ENCODE assay signal across 22 cellular contexts in genomic region chr10:113348694-113349093, GRCh38.
A peak's percentile ranks its signal among the peaks of the same experiment; 100 is the strongest.
DNase-seq lines count a peak whose midpoint lies in the region; ATAC-seq, FAIRE-seq and TF ChIP-seq lines count a peak whose summit lies in the region.
"Had no signal": no experiment of that assay in that cellular context is flagged by ENCODE, and none has a peak within 500 bp of the region (broad histone marks: within the 10 kb centered on the region; RNA-seq: fewer than 3 reads in every experiment).

No MANE protein-coding gene starts in this region.

- FAIRE-seq in bronchial epithelial cell (lab: Jason Lieb, UNC): peak; percentile 52
- FAIRE-seq: A549, GM12891, GM18507, H54 had no signal

- no peaks in the 10 kb centered on the region for H3K4me1 ChIP-seq in HEK293 (ENCODE audit: control insufficient read depth, insufficient read depth, low read length)
- no peaks in the 10 kb centered on the region for H3K4me1 ChIP-seq in mesenchymal stem cell (ENCODE audit: control insufficient read depth, insufficient read depth, low read depth, low read length)
- no peaks in the 10 kb centered on the region for H3K4me1 ChIP-seq in tibial nerve
- H3K4me1 ChIP-seq: A549 had no signal

- no peak overlapping the region for H3K4ac ChIP-seq in mesenchymal stem cell (ENCODE audit: low read depth in 1 of 2, low read length in 2 of 2)

- no peak overlapping the region for H3K27ac ChIP-seq in HEK293 (ENCODE audit: extremely low read depth, low read depth, low read length)
- H3K27ac ChIP-seq in mesenchymal stem cell (ENCODE audit: low read length, poor library complexity, severe bottlenecking): no peak overlapping the region
- H3K27ac ChIP-seq in tibial nerve: no peak overlapping the region
- H3K27ac ChIP-seq: A549 had no signal

- TF ChIP-seq CTCF in HEK293 (tag by site-specific recombination; IDR thresholded peaks at IDR 0.05): no peak
- TF ChIP-seq CTCF in bronchial epithelial cell (IDR thresholded peaks at IDR 0.05; ENCODE audit: insufficient read depth, low read length, severe bottlenecking): no peak
- no peak for TF ChIP-seq CTCF in type B pancreatic cell (conservative IDR thresholded peaks at IDR 0.05)
- no peak for TF ChIP-seq CTCF in tibial nerve (IDR thresholded peaks at IDR 0.05)

- no peak overlapping the region for H3K9ac ChIP-seq in mesenchymal stem cell (ENCODE audit: low read length)

- H3K36me3 Mint-ChIP-seq in type B pancreatic cell: peaks cover 3% of the 10 kb centered on the region
- no peaks in the 10 kb centered on the region for H3K36me3 Mint-ChIP-seq in naive thymus-derived CD8-positive, alpha-beta T cell
- H3K36me3 Mint-ChIP-seq: CD4-positive, alpha-beta memory T cell had no signal

- no peak overlapping the region for H3K23ac ChIP-seq in mesenchymal stem cell (ENCODE audit: low read length in 2 of 2)

- TF ChIP-seq EP300 in tibial nerve (IDR thresholded peaks at IDR 0.05): no peak

- H3K9me3 ChIP-seq in HEK293 (ENCODE audit: control insufficient read depth, insufficient read depth, low read depth, low read length) (no peaks in the 10 kb centered on the region; the same call in 1 of the 2 replicates), mesenchymal stem cell (ENCODE audit: control insufficient read depth, low read length) (peaks cover 6% of the 10 kb centered on the region), tibial nerve (peaks cover 0 to 7% (median 0%) of the 10 kb centered on the region in 4 donors)
- H3K9me3 ChIP-seq: A549, HAP-1 had no signal

- H4K91ac ChIP-seq in mesenchymal stem cell (ENCODE audit: low read length): no peak overlapping the region

- DNase-seq in bronchial epithelial cell (ENCODE audit: low read depth) (no peak), mesenchymal stem cell (no peak), type B pancreatic cell (ENCODE audit: extremely low spot score, unreplicated experiment) (no peak), AG20443 (ENCODE audit: low spot score) (no peak), tibial nerve (ENCODE audit: low spot score in 2 of 2) (no peak)
- DNase-seq in naive thymus-derived CD8-positive, alpha-beta T cell: no peak
- DNase-seq: 8988T; ACHN; C1 segment of cervical spinal cord; Calu3; CD4-positive, alpha-beta memory T cell; COR-L47; DMS53; DMS79 treated with DMSO at 0.1 percent for 48 hours; GF-D8 had no signal

- H2BK15ac ChIP-seq in mesenchymal stem cell (ENCODE audit: low read depth, poor library complexity, severe bottlenecking): no peak overlapping the region

- no peak overlapping the region for H3K4me3 Mint-ChIP-seq in type B pancreatic cell
- H3K4me3 Mint-ChIP-seq in naive thymus-derived CD8-positive, alpha-beta T cell: no peak overlapping the region
- H3K4me3 Mint-ChIP-seq: CD4-positive, alpha-beta memory T cell; GM23338 had no signal

- H3K27me3 ChIP-seq in bronchial epithelial cell (ENCODE audit: control insufficient read depth, insufficient read depth, low read length): no peaks in the 10 kb centered on the region
- peaks cover 0 to 30% of the 10 kb centered on the region in 2 experiments for H3K27me3 ChIP-seq in mesenchymal stem cell (ENCODE audit: control insufficient read depth in 1 of 2, insufficient read depth in 1 of 2, low read length in 2 of 2)
- H3K27me3 ChIP-seq in tibial nerve: no peaks in the 10 kb centered on the region

- TF ChIP-seq POLR2A in tibial nerve (IDR thresholded peaks at IDR 0.05): no peak

- H3K14ac ChIP-seq in mesenchymal stem cell (ENCODE audit: low read length in 2 of 2): no peak overlapping the region

- no peak overlapping the region for H2BK12ac ChIP-seq in mesenchymal stem cell (ENCODE audit: low read length in 2 of 2)

- POLR2A ChIA-PET in HEK293 (lab: Yijun Ruan, JAX): no interaction called here
- POLR2A ChIA-PET in naive thymus-derived CD8-positive, alpha-beta T cell (lab: Charles Lee): no interaction called here

- no peak overlapping the region for H3K18ac ChIP-seq in mesenchymal stem cell (ENCODE audit: low read depth in 1 of 2, low read length in 2 of 2)

- no peak overlapping the region for H3K4me2 ChIP-seq in mesenchymal stem cell (ENCODE audit: low read length, poor library complexity, severe bottlenecking)
- H3K4me2 ChIP-seq: A549, GM23338 had no signal

- no peak overlapping the region for H2AFZ ChIP-seq in mesenchymal stem cell (ENCODE audit: low read depth, low read length)
- H2AFZ ChIP-seq: GM23338 had no signal

- H3K27me3 Mint-ChIP-seq in type B pancreatic cell: peaks cover 17% of the 10 kb centered on the region
- peaks cover 0 to 4% (median 0%) of the 10 kb centered on the region in 5 donors for H3K27me3 Mint-ChIP-seq in naive thymus-derived CD8-positive, alpha-beta T cell

- 86% methylated on average over 7 of the region's 7 CpGs for WGBS in mesenchymal stem cell
- WGBS in tibial nerve, 2 donors: 92 to 93% methylated on average over 7 of the region's 7 CpGs

- H3K27ac Mint-ChIP-seq in type B pancreatic cell: peak overlapping the region; percentile 22
- no peak overlapping the region for H3K27ac Mint-ChIP-seq in naive thymus-derived CD8-positive, alpha-beta T cell
- H3K27ac Mint-ChIP-seq: CD4-positive, alpha-beta memory T cell; GM23338 had no signal

- H3K4me3 ChIP-seq in HEK293 (ENCODE audit: low read depth, low read length) (no peak overlapping the region), bronchial epithelial cell (ENCODE audit: low read depth, low read length) (no peak overlapping the region), mesenchymal stem cell (ENCODE audit: insufficient read depth in 1 of 2, low read depth in 1 of 2, low read length in 2 of 2) (no peak overlapping the region), tibial nerve (no peak overlapping the region)
- H3K4me3 ChIP-seq: A549, GM23338, HAP-1 had no signal

- no peak overlapping the region for H2AK5ac ChIP-seq in mesenchymal stem cell (ENCODE audit: low read length, severe bottlenecking)

- peaks cover 30% of the 10 kb centered on the region for H3K4me1 Mint-ChIP-seq in type B pancreatic cell (ENCODE audit: unreplicated experiment)
- H3K4me1 Mint-ChIP-seq in naive thymus-derived CD8-positive, alpha-beta T cell: peaks cover 0 to 3% (median under 1%) of the 10 kb centered on the region in 4 donors
- H3K4me1 Mint-ChIP-seq: CD4-positive, alpha-beta memory T cell had no signal

- CTCF ChIA-PET in HEK293 (lab: Yijun Ruan, JAX): interaction anchor here (1.0 kb wide), 1 partner anchor 66 kb away, joined by 3 read pairs; no protein-coding TSS in a partner anchor

- H3K36me3 ChIP-seq in HEK293 (ENCODE audit: control insufficient read depth in 2 of 2, insufficient read depth in 1 of 2, low read length in 2 of 2) (no peaks in the 10 kb centered on the region), bronchial epithelial cell (ENCODE audit: control insufficient read depth, insufficient read depth, low read length) (no peaks in the 10 kb centered on the region), mesenchymal stem cell (ENCODE audit: control insufficient read depth in 1 of 2, insufficient read depth in 2 of 2, low read depth in 1 of 2, low read length in 2 of 2) (no peaks in the 10 kb centered on the region), tibial nerve (no peaks in the 10 kb centered on the region)
- H3K36me3 ChIP-seq: HAP-1 had no signal

- no peak for ATAC-seq in naive thymus-derived CD8-positive, alpha-beta T cell
- ATAC-seq: A549, GM23338 had no signal

- no peaks in the 10 kb centered on the region for H3K79me1 ChIP-seq in mesenchymal stem cell (replicated peaks; ENCODE audit: low read length, poor library complexity, severe bottlenecking)

- H2BK5ac ChIP-seq in mesenchymal stem cell (ENCODE audit: low read depth, low read length, poor library complexity, severe bottlenecking): no peak overlapping the region

- H3K9me3 Mint-ChIP-seq in type B pancreatic cell: peaks cover 10% of the 10 kb centered on the region
- peaks cover 0 to 3% (median 0%) of the 10 kb centered on the region in 9 donors for H3K9me3 Mint-ChIP-seq in naive thymus-derived CD8-positive, alpha-beta T cell
- H3K9me3 Mint-ChIP-seq: GM23338 had no signal

- H4K8ac ChIP-seq in mesenchymal stem cell (ENCODE audit: low read length): peak overlapping the region; percentile 58

- no peak overlapping the region for H2BK120ac ChIP-seq in mesenchymal stem cell (ENCODE audit: low read depth, low read length)

TF ChIP-seq in HEK293, 187 proteins besides CTCF, POLR2A, EP300 and RAD21:
- TF ChIP-seq KLF7 (tag by site-specific recombination; IDR thresholded peaks at IDR 0.05; ENCODE audit: borderline replicate concordance) (no peak), ZNF707 (tag by site-specific recombination; IDR thresholded peaks at IDR 0.05) (peak; percentile 86)
